In genomic region chr12:52082026-52082667, GRCh38 we compare ENCODE assay signal across 10 cellular contexts. TPM values are rescaled to one million over a fixed set of nuclear protein-coding genes. Genes with fewer than 3 reads are reported as not detected.
A peak's percentile ranks its signal among the peaks of the same experiment; 100 is the strongest.
DNase-seq lines count a peak whose midpoint lies in the region; ATAC-seq and TF ChIP-seq lines count a peak whose summit lies in the region.
"Had no signal": no experiment of that assay in that cellular context is flagged by ENCODE, and none has a peak within 500 bp of the region (broad histone marks: within the 10 kb centered on the region; RNA-seq: fewer than 3 reads in every experiment).

No MANE protein-coding gene starts in this region.

- H3K9me3 ChIP-seq in BLaER1 (no peaks in the 10 kb centered on the region), heart right ventricle (no peaks in the 10 kb centered on the region), prostate gland (no peaks in the 10 kb centered on the region)

- peak overlapping the region; percentile 85 for H3K4me2 ChIP-seq in BLaER1

- peak; percentile 51 to 75 (median 67) for ATAC-seq in heart right ventricle

- no peak for TF ChIP-seq POLR2A in prostate gland (IDR thresholded peaks at IDR 0.05)

- POLR2A ChIA-PET in activated CD4-positive, alpha-beta memory T cell treated with anti-CD3 and anti-CD28 coated beads for 36 hours (lab: Charles Lee), result interaction anchor here (1.1 to 1.3 kb wide), 2 partner anchors 31 to 56 kb away, joined by 3 read pairs; partner anchors contain the start of gene NR4A1
- POLR2A ChIA-PET in activated CD4-positive, alpha-beta T cell treated with anti-CD3 and anti-CD28 coated beads, Interleukin-2, amount 10 ng/mL, durations not matched to agents 7 days and 5 days (lab: Charles Lee), result interaction anchor here (0.7 kb wide), 1 partner anchor 1041 kb away, joined by 3 read pairs; no protein-coding TSS in a partner anchor

- peaks cover 78% of the 10 kb centered on the region for H3K4me1 ChIP-seq in BLaER1
- H3K4me1 ChIP-seq in heart right ventricle, result peaks cover 14 to 38% (median 34%) of the 10 kb centered on the region in 9 donors
- H3K4me1 ChIP-seq in prostate gland (replicated peaks), result peaks cover 13% of the 10 kb centered on the region

- intact Hi-C loops in heart right ventricle (cut with DNase I), result loop anchor here in 5 of 10 donors (2.0 to 5.0 kb wide), 5 partner anchors 40 to 80 kb away; no protein-coding TSS in a partner anchor
- intact Hi-C loops in prostate gland (cut with DNase I), result no loop called here
- intact Hi-C loops in activated CD4-positive, alpha-beta memory T cell treated with anti-CD3 and anti-CD28 coated beads for 36 hours (cut with micrococcal nuclease), result loop anchor here (5.0 kb wide), 1 partner anchor 40 kb away; no protein-coding TSS in a partner anchor

- peaks cover 27% of the 10 kb centered on the region for H4K20me1 ChIP-seq in BLaER1

- H3K27me3 Mint-ChIP-seq in activated CD4-positive, alpha-beta memory T cell treated with anti-CD3 and anti-CD28 coated beads for 36 hours, result no peaks in the 10 kb centered on the region
- peaks cover 1% of the 10 kb centered on the region for H3K27me3 Mint-ChIP-seq in activated CD4-positive, alpha-beta T cell treated with anti-CD3 and anti-CD28 coated beads, Interleukin-2, amount 10 ng/mL, durations not matched to agents 7 days and 5 days
- H3K27me3 Mint-ChIP-seq in activated T-cell treated with anti-CD3 and anti-CD28 coated beads, Interleukin-2, amount 50 U/mL, for 24 hours, result peaks cover 1% of the 10 kb centered on the region

- WGBS in heart right ventricle, 2 donors, result 35 to 51% methylated on average over 13 of the region's 13 CpGs
- WGBS in prostate gland, result 55% methylated on average over 13 of the region's 13 CpGs

- peaks cover 29% of the 10 kb centered on the region for H3K36me3 ChIP-seq in BLaER1
- peaks cover 0 to 25% (median 8%) of the 10 kb centered on the region in 9 donors for H3K36me3 ChIP-seq in heart right ventricle
- peaks cover 0 to 2% of the 10 kb centered on the region in 2 donors for H3K36me3 ChIP-seq in prostate gland

- DNase-seq in heart right ventricle (peak; percentile 62 to 80), prostate gland (ENCODE audit: low spot score) (no peak), NCI-H2227 (lab: John Stamatoyannopoulos, UW; ENCODE audit: unreplicated experiment) (no peak)
- no peak for DNase-seq in activated CD4-positive, alpha-beta memory T cell treated with anti-CD3 and anti-CD28 coated beads for 36 hours
- DNase-seq in activated CD4-positive, alpha-beta T cell treated with anti-CD3 and anti-CD28 coated beads, Interleukin-2, amount 10 ng/mL, durations not matched to agents 7 days and 5 days, result no peak
- no peak for DNase-seq in activated T-cell treated with anti-CD3 and anti-CD28 coated beads, Interleukin-2, amount 50 U/mL, for 24 hours
- DNase-seq: effector CD8-positive, alpha-beta T cell had no signal

- H3K27me3 ChIP-seq in BLaER1 (no peaks in the 10 kb centered on the region), heart right ventricle (peaks cover 0 to 8% (median 0%) of the 10 kb centered on the region in 7 donors), prostate gland (replicated peaks; ENCODE audit: insufficient read depth) (no peaks in the 10 kb centered on the region)

- peaks cover 4% of the 10 kb centered on the region for H3K4me1 Mint-ChIP-seq in activated CD4-positive, alpha-beta memory T cell treated with anti-CD3 and anti-CD28 coated beads for 36 hours (ENCODE audit: low read depth)
- peaks cover 14% of the 10 kb centered on the region for H3K4me1 Mint-ChIP-seq in activated CD4-positive, alpha-beta T cell treated with anti-CD3 and anti-CD28 coated beads, Interleukin-2, amount 10 ng/mL, durations not matched to agents 7 days and 5 days
- H3K4me1 Mint-ChIP-seq in activated T-cell treated with anti-CD3 and anti-CD28 coated beads, Interleukin-2, amount 50 U/mL, for 24 hours (ENCODE audit: low read depth), result peaks cover 4% of the 10 kb centered on the region

- H3K36me3 Mint-ChIP-seq in activated CD4-positive, alpha-beta memory T cell treated with anti-CD3 and anti-CD28 coated beads for 36 hours, result peaks cover 5% of the 10 kb centered on the region
- peaks cover 8% of the 10 kb centered on the region for H3K36me3 Mint-ChIP-seq in activated CD4-positive, alpha-beta T cell treated with anti-CD3 and anti-CD28 coated beads, Interleukin-2, amount 10 ng/mL, durations not matched to agents 7 days and 5 days (ENCODE audit: low read depth)
- H3K36me3 Mint-ChIP-seq in activated T-cell treated with anti-CD3 and anti-CD28 coated beads, Interleukin-2, amount 50 U/mL, for 24 hours (ENCODE audit: low read depth), result peaks cover 20% of the 10 kb centered on the region

- H3K27ac ChIP-seq in BLaER1 (peak overlapping the region; percentile 85), VCaP (peak overlapping the region; percentile 95; the same call in 1 of the 2 replicates), heart right ventricle (peak overlapping the region; percentile 33 to 86 (median 72)), prostate gland (peak overlapping the region; percentile 72 to 88)

- peak overlapping the region; percentile 68 for H3K9ac ChIP-seq in BLaER1

- H3K27ac Mint-ChIP-seq in activated CD4-positive, alpha-beta memory T cell treated with anti-CD3 and anti-CD28 coated beads for 36 hours, result no peak overlapping the region
- H3K27ac Mint-ChIP-seq in activated CD4-positive, alpha-beta T cell treated with anti-CD3 and anti-CD28 coated beads, Interleukin-2, amount 10 ng/mL, durations not matched to agents 7 days and 5 days, result no peak overlapping the region
- H3K27ac Mint-ChIP-seq in activated T-cell treated with anti-CD3 and anti-CD28 coated beads, Interleukin-2, amount 50 U/mL, for 24 hours, result no peak overlapping the region

- TF ChIP-seq CTCF in VCaP (conservative IDR thresholded peaks at IDR 0.05) (no peak), heart right ventricle (IDR thresholded peaks at IDR 0.05) (no peak), prostate gland (IDR thresholded peaks at IDR 0.05) (no peak)

- H3K4me3 ChIP-seq in BLaER1, result peak overlapping the region; percentile 42
- peak overlapping the region in 5 of 10 donors; percentile 4 to 46 (median 39) for H3K4me3 ChIP-seq in heart right ventricle
- no peak overlapping the region for H3K4me3 ChIP-seq in prostate gland

- H3K9me3 Mint-ChIP-seq in activated CD4-positive, alpha-beta memory T cell treated with anti-CD3 and anti-CD28 coated beads for 36 hours, result no peaks in the 10 kb centered on the region
- no peaks in the 10 kb centered on the region for H3K9me3 Mint-ChIP-seq in activated CD4-positive, alpha-beta T cell treated with anti-CD3 and anti-CD28 coated beads, Interleukin-2, amount 10 ng/mL, durations not matched to agents 7 days and 5 days
- no peaks in the 10 kb centered on the region for H3K9me3 Mint-ChIP-seq in activated T-cell treated with anti-CD3 and anti-CD28 coated beads, Interleukin-2, amount 50 U/mL, for 24 hours

- CTCF ChIA-PET in activated CD4-positive, alpha-beta memory T cell treated with anti-CD3 and anti-CD28 coated beads for 36 hours (lab: Charles Lee), result interaction anchor here (0.9 to 12.2 kb wide), 17 partner anchors 9 to 246 kb away, joined by 3 to 438 read pairs (median 4); partner anchors contain the start of genes ATG101, NR4A1 and TAMALIN
- CTCF ChIA-PET in activated CD4-positive, alpha-beta T cell treated with anti-CD3 and anti-CD28 coated beads, Interleukin-2, amount 10 ng/mL, durations not matched to agents 7 days and 5 days (lab: Charles Lee), result interaction anchor here (0.6 to 5.1 kb wide), 7 partner anchors 13 to 879 kb away, joined by 3 to 60 read pairs (median 3); partner anchors contain the start of gene ATG101

- H3K4me3 Mint-ChIP-seq in activated CD4-positive, alpha-beta memory T cell treated with anti-CD3 and anti-CD28 coated beads for 36 hours, result no peak overlapping the region
- no peak overlapping the region for H3K4me3 Mint-ChIP-seq in activated CD4-positive, alpha-beta T cell treated with anti-CD3 and anti-CD28 coated beads, Interleukin-2, amount 10 ng/mL, durations not matched to agents 7 days and 5 days
- H3K4me3 Mint-ChIP-seq in activated T-cell treated with anti-CD3 and anti-CD28 coated beads, Interleukin-2, amount 50 U/mL, for 24 hours, result no peak overlapping the region

RNA-seq across cellular contexts. Expression of gene SMIM41, which starts 2.6 kb away (rescaled TPM):
- total RNA-seq in heart right ventricle (under 1 TPM in 3 of 10 donors, not detected in 7; 0.19 to 0.52 (median 0.26) TPM), prostate gland (10 to 100 TPM in 1 of 2 donors, 1 to 10 TPM in 1; 7.5 to 30.2 TPM)
- under 1 TPM in 1 of 2 donors, not detected in 1; 0.29 TPM for polyA plus RNA-seq in heart right ventricle
- total RNA-seq in activated CD4-positive, alpha-beta memory T cell treated with anti-CD3 and anti-CD28 coated beads for 36 hours, result not detected
- total RNA-seq in activated CD4-positive, alpha-beta T cell treated with anti-CD3 and anti-CD28 coated beads, Interleukin-2, amount 10 ng/mL, durations not matched to agents 7 days and 5 days, result not detected
- total RNA-seq: HT1080 had no signal

RNA-seq across cellular contexts. Expression of gene ATG101, which starts 12.4 kb away (rescaled TPM):
- 10 to 100 TPM; 17.5 to 31.8 (median 22.2) TPM for total RNA-seq in heart right ventricle
- polyA plus RNA-seq in heart right ventricle, result 10 to 100 TPM; 14.6 to 90.2 TPM
- total RNA-seq in prostate gland, result 10 to 100 TPM; 60.0 to 64.1 TPM
- 10 to 100 TPM; 35.7 to 38.0 TPM for total RNA-seq in activated CD4-positive, alpha-beta memory T cell treated with anti-CD3 and anti-CD28 coated beads for 36 hours
- 10 to 100 TPM; 28.3 to 30.4 TPM for total RNA-seq in activated CD4-positive, alpha-beta T cell treated with anti-CD3 and anti-CD28 coated beads, Interleukin-2, amount 10 ng/mL, durations not matched to agents 7 days and 5 days

RNA-seq across cellular contexts. Expression of gene NR4A1, which starts 30.9 kb away (rescaled TPM):
- 100 to 1,000 TPM in 6 of 10 donors, 10 to 100 TPM in 4; 34.6 to 588 (median 105) TPM for total RNA-seq in heart right ventricle
- polyA plus RNA-seq in heart right ventricle, result 10 to 100 TPM; 53.2 to 83.0 TPM
- 100 to 1,000 TPM in 1 of 2 donors, 10 to 100 TPM in 1; 85.1 to 125 TPM for total RNA-seq in prostate gland
- 10 to 100 TPM; 64.2 to 68.2 TPM for total RNA-seq in activated CD4-positive, alpha-beta memory T cell treated with anti-CD3 and anti-CD28 coated beads for 36 hours
- 1 to 10 TPM; 2.1 to 2.7 TPM for total RNA-seq in activated CD4-positive, alpha-beta T cell treated with anti-CD3 and anti-CD28 coated beads, Interleukin-2, amount 10 ng/mL, durations not matched to agents 7 days and 5 days

Comparison
In these comparisons a context has a peak if more than half of its experiments do, and no peak if none do; other contexts are left out.
1. DNase-seq: peak in heart right ventricle (2 of 2); none in prostate gland (single experiment), activated CD4-positive, alpha-beta memory T cell treated with anti-CD3 and anti-CD28 coated beads for 36 hours (single experiment), NCI-H2227 (single experiment), activated CD4-positive, alpha-beta T cell treated with anti-CD3 and anti-CD28 coated beads, Interleukin-2, amount 10 ng/mL, durations not matched to agents 7 days and 5 days (single experiment) and activated T-cell treated with anti-CD3 and anti-CD28 coated beads, Interleukin-2, amount 50 U/mL, for 24 hours (single experiment).
2. RNA of gene SMIM41, which starts 2.6 kb away (total RNA-seq): 7.5 to 30.2 TPM in prostate gland; not detected in activated CD4-positive, alpha-beta T cell treated with anti-CD3 and anti-CD28 coated beads, Interleukin-2, amount 10 ng/mL, durations not matched to agents 7 days and 5 days, 0.19 to 0.52 TPM in heart right ventricle and not detected in activated CD4-positive, alpha-beta memory T cell treated with anti-CD3 and anti-CD28 coated beads for 36 hours; every median in the first group is over 4 times any median in the second.
3. RNA of gene NR4A1, which starts 30.9 kb away (total RNA-seq): 85.1 to 125 TPM in prostate gland, 34.6 to 588 TPM in heart right ventricle and 64.2 to 68.2 TPM in activated CD4-positive, alpha-beta memory T cell treated with anti-CD3 and anti-CD28 coated beads for 36 hours; 2.1 to 2.7 TPM in activated CD4-positive, alpha-beta T cell treated with anti-CD3 and anti-CD28 coated beads, Interleukin-2, amount 10 ng/mL, durations not matched to agents 7 days and 5 days; every median in the first group is over 4 times any median in the second.
4. Peak in every context shown above with its lines, with median percentiles within 50 percentile points of each other: H3K27ac ChIP-seq.